24 cellular contexts compared by ENCODE assay signal in the genomic region with DNA sequence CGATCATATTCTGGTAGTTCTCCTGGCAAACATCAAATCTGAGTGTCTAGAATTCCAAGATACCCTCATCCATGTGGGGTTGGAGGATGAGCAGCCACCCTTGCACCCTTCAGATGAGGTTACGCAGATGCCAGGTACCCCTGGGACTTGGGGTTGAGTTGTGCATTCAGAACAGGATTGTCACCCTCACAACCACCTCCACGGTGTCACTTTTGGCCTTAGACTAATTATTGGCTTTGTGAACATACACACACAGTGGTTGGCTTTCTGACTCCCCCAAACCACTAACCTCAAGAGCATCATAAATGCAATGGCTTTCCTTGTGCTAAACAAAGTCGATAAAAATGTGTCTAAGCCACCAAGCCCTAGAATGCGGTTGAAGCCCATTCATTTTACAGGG. TPM values are rescaled to one million over a fixed set of nuclear protein-coding genes. Genes with fewer than 3 reads are reported as not detected.
"Had no signal": no experiment of that assay in that cellular context is flagged by ENCODE, and none has a peak within 500 bp of the region (broad histone marks: within the 10 kb centered on the region; RNA-seq: fewer than 3 reads in every experiment).

No MANE protein-coding gene starts in this region.

- H3K4me3 ChIP-seq: colonic mucosa, dorsolateral prefrontal cortex, esophagus muscularis mucosa, gastroesophageal sphincter, heart right ventricle, left lung, lower lobe of right lung had no signal

- ATAC-seq: foreskin keratinocyte; gastroesophageal sphincter; heart right ventricle; left cardiac atrium; left lung; left ventricle myocardium superior; lower lobe of right lung; naive thymus-derived CD4-positive, alpha-beta T cell had no signal

- H3K4me3 Mint-ChIP-seq: naive thymus-derived CD4-positive, alpha-beta T cell had no signal

- H3K27ac Mint-ChIP-seq: naive thymus-derived CD4-positive, alpha-beta T cell had no signal

- DNase-seq: colonic mucosa; cortex of kidney; dermis blood vessel endothelial cell; dorsolateral prefrontal cortex; effector CD4-positive, alpha-beta T cell; effector memory CD4-positive, alpha-beta T cell; foreskin keratinocyte; head of caudate nucleus; heart right ventricle; hippocampal formation; left cardiac atrium; left lung; left ventricle myocardium superior; lower lobe of right lung; mesenchymal stem cell; midbrain; naive thymus-derived CD4-positive, alpha-beta T cell had no signal

RNA-seq across cellular contexts. Expression of gene F13A1, which starts 2.9 kb away (rescaled TPM):
- total RNA-seq: dermis blood vessel endothelial cell, endothelial cell of umbilical vein, fibroblast of lung, fibroblast of villous mesenchyme, foreskin keratinocyte, lung microvascular endothelial cell had no signal
- polyA plus RNA-seq: endothelial cell of umbilical vein, fibroblast of lung, foreskin keratinocyte, keratinocyte had no signal
